ENCODE assay signal across 23 cellular contexts in the genomic region with DNA sequence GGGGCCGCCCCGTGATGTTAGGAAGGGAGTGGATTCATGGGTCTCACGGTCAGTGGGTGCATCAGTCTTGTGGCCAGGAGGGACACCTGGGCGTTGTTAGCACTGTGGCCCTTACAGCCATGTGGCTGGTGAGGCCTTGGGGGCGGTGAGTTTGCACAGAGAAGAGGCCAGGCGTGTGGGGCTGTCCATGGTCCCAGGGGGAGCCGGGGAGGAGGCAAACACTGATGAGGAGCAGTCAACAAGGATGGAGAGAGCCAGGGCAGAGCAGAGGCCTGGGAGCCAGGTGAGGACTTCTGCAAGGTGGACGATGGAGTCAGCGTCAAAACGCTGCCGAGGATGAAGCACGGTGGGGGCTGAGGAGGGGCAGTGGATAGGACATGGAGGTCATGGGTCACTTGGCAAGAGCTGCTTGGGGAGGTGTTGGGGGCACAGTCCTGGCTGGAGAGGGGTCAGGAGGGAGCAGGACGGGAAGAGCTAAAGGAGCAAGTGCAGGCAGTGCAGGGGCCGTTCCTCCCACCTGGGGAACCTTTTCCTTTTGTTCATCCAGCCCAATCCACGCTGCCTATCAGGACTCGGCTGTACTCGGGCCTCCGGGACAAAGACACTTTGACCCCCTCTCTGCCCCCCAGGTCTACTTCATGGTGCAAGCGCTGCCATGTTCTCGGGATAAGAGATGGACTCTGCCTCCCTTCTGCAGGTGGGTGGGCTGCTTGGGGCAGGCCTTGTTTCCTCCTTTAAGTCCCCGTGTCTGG.
"Had no signal": no experiment of that assay in that cellular context is flagged by ENCODE, and none has a peak within 500 bp of the region (broad histone marks: within the 10 kb centered on the region; RNA-seq: fewer than 3 reads in every experiment).

No MANE protein-coding gene starts in this region.

- H3K4me3 Mint-ChIP-seq: dendritic cell treated with granulocyte-macrophage colony-stimulating factor and Interleukin-4, amounts not matched to agents 40 ng/mL and 50 ng/mL, for 4 days; effector memory CD8-positive, alpha-beta T cell; immature natural killer cell; naive thymus-derived CD4-positive, alpha-beta T cell; stimulated activated naive B cell treated with anti-CD40 and anti-IgM and Interleukin-4, amounts not matched to agents 10 μg/mL and 1 μg/mL and 100 μg/mL, for 72 hours; stimulated activated naive CD8-positive, alpha-beta T cell treated with anti-CD3 and anti-CD28 coated beads, Interleukin-15, amount 100 ng/mL, for 72 hours had no signal

- H3K4me1 Mint-ChIP-seq: immature natural killer cell; stimulated activated naive B cell treated with anti-CD40 and anti-IgM and Interleukin-4, amounts not matched to agents 10 μg/mL and 1 μg/mL and 100 μg/mL, for 72 hours; stimulated activated naive CD8-positive, alpha-beta T cell treated with anti-CD3 and anti-CD28 coated beads, Interleukin-15, amount 100 ng/mL, for 72 hours had no signal

- H3K4me1 ChIP-seq: esophagus squamous epithelium had no signal

- H3K27me3 ChIP-seq: neutrophil, sigmoid colon, transverse colon had no signal

- DNase-seq: effector memory CD8-positive, alpha-beta T cell; esophagus squamous epithelium; foreskin fibroblast; glutamatergic neuron; immature natural killer cell; kidney; left cardiac atrium; left ventricle myocardium superior; mesendoderm; naive thymus-derived CD4-positive, alpha-beta T cell; sigmoid colon; stimulated activated CD4-positive, alpha-beta T cell treated with anti-CD3 and anti-CD28 coated beads, Interleukin-2, amount 100 ng/mL, for 24 hours; stimulated activated CD4-positive, alpha-beta T cell treated with anti-CD3 and anti-CD28 coated beads, Interleukin-4, amount 100 ng/mL, for 4 hours; stimulated activated naive B cell treated with anti-CD40 and anti-IgM and Interleukin-4, amounts not matched to agents 10 μg/mL and 1 μg/mL and 100 μg/mL, for 72 hours; stimulated activated naive CD8-positive, alpha-beta T cell treated with anti-CD3 and anti-CD28 coated beads, Interleukin-15, amount 100 ng/mL, for 72 hours; substantia nigra; transverse colon had no signal

- H3K27ac ChIP-seq: esophagus squamous epithelium, gastroesophageal sphincter, neutrophil, skin epidermis, thoracic aorta, transverse colon had no signal

- H3K27ac Mint-ChIP-seq: dendritic cell treated with granulocyte-macrophage colony-stimulating factor and Interleukin-4, amounts not matched to agents 40 ng/mL and 50 ng/mL, for 4 days; effector memory CD8-positive, alpha-beta T cell; immature natural killer cell; naive thymus-derived CD4-positive, alpha-beta T cell; stimulated activated naive B cell treated with anti-CD40 and anti-IgM and Interleukin-4, amounts not matched to agents 10 μg/mL and 1 μg/mL and 100 μg/mL, for 72 hours had no signal

- FAIRE-seq: colon, kidney had no signal

- H3K9me3 Mint-ChIP-seq: dendritic cell treated with granulocyte-macrophage colony-stimulating factor and Interleukin-4, amounts not matched to agents 40 ng/mL and 50 ng/mL, for 4 days; effector memory CD8-positive, alpha-beta T cell; immature natural killer cell; stimulated activated naive B cell treated with anti-CD40 and anti-IgM and Interleukin-4, amounts not matched to agents 10 μg/mL and 1 μg/mL and 100 μg/mL, for 72 hours had no signal

- H3K36me3 Mint-ChIP-seq: immature natural killer cell; naive thymus-derived CD4-positive, alpha-beta T cell; stimulated activated naive B cell treated with anti-CD40 and anti-IgM and Interleukin-4, amounts not matched to agents 10 μg/mL and 1 μg/mL and 100 μg/mL, for 72 hours had no signal

- H3K27me3 Mint-ChIP-seq: dendritic cell treated with granulocyte-macrophage colony-stimulating factor and Interleukin-4, amounts not matched to agents 40 ng/mL and 50 ng/mL, for 4 days had no signal

- H3K4me3 ChIP-seq: esophagus squamous epithelium, gastroesophageal sphincter, sigmoid colon, skin epidermis, thoracic aorta, transverse colon had no signal

- H3K36me3 ChIP-seq: esophagus squamous epithelium, gastroesophageal sphincter, neutrophil, sigmoid colon, thoracic aorta, transverse colon had no signal

- H3K9me3 ChIP-seq: esophagus squamous epithelium, gastroesophageal sphincter, neutrophil, sigmoid colon, thoracic aorta, transverse colon had no signal
